In the genomic region with DNA sequence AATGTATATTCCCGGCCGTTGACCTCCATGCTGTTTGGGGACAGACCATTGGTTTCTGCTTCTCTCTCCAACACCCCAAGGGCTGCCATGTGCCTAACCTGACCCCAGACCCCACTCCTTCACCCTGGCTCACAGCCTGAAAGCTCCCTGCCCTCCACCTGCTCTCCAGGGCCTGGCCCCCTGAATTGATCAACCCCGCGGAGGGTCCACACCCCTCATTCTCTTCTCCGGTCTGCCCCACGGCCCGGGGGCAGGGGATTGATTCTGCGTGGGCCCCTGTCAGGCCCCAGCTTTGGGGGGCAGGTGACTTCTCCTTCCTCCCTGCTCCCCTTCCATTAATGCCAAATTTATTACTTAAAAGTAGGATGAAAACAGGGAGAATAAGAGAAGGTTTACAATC, we compare ENCODE assay signal across 8 cellular contexts.
A peak's percentile ranks its signal among the peaks of the same experiment; 100 is the strongest.
DNase-seq lines count a peak whose midpoint lies in the region; ATAC-seq and TF ChIP-seq lines count a peak whose summit lies in the region.
"Not testable (repeated sequence)": the region's sequence is repeated elsewhere in the genome, so short reads cannot be mapped to it uniquely, and the experiment has no call there.

No MANE protein-coding gene starts in this region.

- peak overlapping the region; percentile 80 for H3K27ac Mint-ChIP-seq in activated T-helper 1 cell treated with anti-CD3 and anti-CD28 coated beads, Interleukin-12 subunit alpha, Interleukin-12 subunit beta, Interleukin-2, Interleukin-4 antibody, amounts not matched to agents 30 ng/mL and 10 ng/mL and 1 ng/mL, durations not matched to agents 14 hours and 24 hours and 36 hours
- peak overlapping the region; percentile 74 for H3K27ac Mint-ChIP-seq in central memory CD8-positive, alpha-beta T cell (ENCODE audit: low read depth)
- H3K27ac Mint-ChIP-seq in naive B cell = peak overlapping the region in 4 of 6 donors; percentile 4 to 82 (median 46)

- H3K4me3 ChIP-seq in BLaER1 (peak overlapping the region; percentile 89), HL-60 (replicated peaks; ENCODE audit: insufficient read depth, low read length) (peak overlapping the region; percentile 77), cardiac muscle cell (peak overlapping the region; percentile 71), smooth muscle cell (peak overlapping the region; percentile 88)
- H3K4me3 ChIP-seq in SU-DHL-6 (ENCODE audit: insufficient read depth, low read length, poor library complexity, severe bottlenecking) = not testable (repeated sequence)

- TF ChIP-seq CTCF in HL-60 (IDR thresholded peaks at IDR 0.05; ENCODE audit: insufficient read depth, low read length); SU-DHL-6 (IDR thresholded peaks at IDR 0.05; ENCODE audit: insufficient read depth, low read length, poor library complexity, severe bottlenecking); cardiac muscle cell (IDR thresholded peaks at IDR 0.05; ENCODE audit: low read depth, low read length); smooth muscle cell (IDR thresholded peaks at IDR 0.05; ENCODE audit: borderline replicate concordance, insufficient read depth, poor library complexity, severe bottlenecking): not testable (repeated sequence)

- H4K20me1 ChIP-seq in BLaER1 = peaks cover 62% of the 10 kb centered on the region
- H4K20me1 ChIP-seq in SU-DHL-6 (ENCODE audit: low read depth, low read length) = not testable (repeated sequence)
- peaks cover 63% of the 10 kb centered on the region for H4K20me1 ChIP-seq in smooth muscle cell (ENCODE audit: low read depth)

- H3K9me3 Mint-ChIP-seq in activated T-helper 1 cell treated with anti-CD3 and anti-CD28 coated beads, Interleukin-12 subunit alpha, Interleukin-12 subunit beta, Interleukin-2, Interleukin-4 antibody, amounts not matched to agents 30 ng/mL and 10 ng/mL and 1 ng/mL, durations not matched to agents 14 hours and 24 hours and 36 hours; central memory CD8-positive, alpha-beta T cell; naive B cell: not testable (repeated sequence)

- peaks cover 19% of the 10 kb centered on the region for H3K4me1 Mint-ChIP-seq in activated T-helper 1 cell treated with anti-CD3 and anti-CD28 coated beads, Interleukin-12 subunit alpha, Interleukin-12 subunit beta, Interleukin-2, Interleukin-4 antibody, amounts not matched to agents 30 ng/mL and 10 ng/mL and 1 ng/mL, durations not matched to agents 14 hours and 24 hours and 36 hours (ENCODE audit: low read depth)
- H3K4me1 Mint-ChIP-seq in central memory CD8-positive, alpha-beta T cell = peaks cover 46% of the 10 kb centered on the region
- H3K4me1 Mint-ChIP-seq in naive B cell = peaks cover 33 to 50% (median 47%) of the 10 kb centered on the region in 3 donors

- H3K79me2 ChIP-seq in SU-DHL-6 (ENCODE audit: insufficient read depth, low read length) (peaks cover 67% of the 10 kb centered on the region), smooth muscle cell (ENCODE audit: low read depth) (peaks cover 56% of the 10 kb centered on the region)

- H3K36me3 Mint-ChIP-seq in activated T-helper 1 cell treated with anti-CD3 and anti-CD28 coated beads, Interleukin-12 subunit alpha, Interleukin-12 subunit beta, Interleukin-2, Interleukin-4 antibody, amounts not matched to agents 30 ng/mL and 10 ng/mL and 1 ng/mL, durations not matched to agents 14 hours and 24 hours and 36 hours (ENCODE audit: low read depth); central memory CD8-positive, alpha-beta T cell (ENCODE audit: insufficient read depth); naive B cell: not testable (repeated sequence)

- peak overlapping the region; percentile 89 for H3K4me3 Mint-ChIP-seq in activated T-helper 1 cell treated with anti-CD3 and anti-CD28 coated beads, Interleukin-12 subunit alpha, Interleukin-12 subunit beta, Interleukin-2, Interleukin-4 antibody, amounts not matched to agents 30 ng/mL and 10 ng/mL and 1 ng/mL, durations not matched to agents 14 hours and 24 hours and 36 hours
- H3K4me3 Mint-ChIP-seq in central memory CD8-positive, alpha-beta T cell = peak overlapping the region; percentile 75
- peak overlapping the region; percentile 58 to 97 (median 84) for H3K4me3 Mint-ChIP-seq in naive B cell

- not testable (repeated sequence) for H3K36me3 ChIP-seq in BLaER1; SU-DHL-6 (ENCODE audit: low read length); cardiac muscle cell; smooth muscle cell (ENCODE audit: low read depth)

- H3K4me2 ChIP-seq in BLaER1 (peak overlapping the region; percentile 94), SU-DHL-6 (ENCODE audit: low read depth, low read length, poor library complexity, severe bottlenecking) (peak overlapping the region; percentile 56), smooth muscle cell (peak overlapping the region; percentile 90)

- H3K9me2 ChIP-seq in SU-DHL-6 (replicated peaks; ENCODE audit: insufficient read depth, low read length) = not testable (repeated sequence)

- intact Hi-C loops in activated T-helper 1 cell treated with anti-CD3 and anti-CD28 coated beads, Interleukin-12 subunit alpha, Interleukin-12 subunit beta, Interleukin-2, Interleukin-4 antibody, amounts not matched to agents 30 ng/mL and 10 ng/mL and 1 ng/mL, durations not matched to agents 14 hours and 24 hours and 36 hours (cut with micrococcal nuclease) = not testable (repeated sequence)

- peaks cover 63% of the 10 kb centered on the region for H3K4me1 ChIP-seq in BLaER1
- not testable (repeated sequence) for H3K4me1 ChIP-seq in cardiac muscle cell (ENCODE audit: low read depth); smooth muscle cell (ENCODE audit: low read depth)

- not testable (repeated sequence) for DNase-seq in HL-60 (ENCODE audit: low read depth in 1 of 2, low spot score in 1 of 2); activated T-helper 1 cell treated with anti-CD3 and anti-CD28 coated beads, Interleukin-12 subunit alpha, Interleukin-12 subunit beta, Interleukin-2, Interleukin-4 antibody, amounts not matched to agents 30 ng/mL and 10 ng/mL and 1 ng/mL, durations not matched to agents 14 hours and 24 hours and 36 hours (ENCODE audit: low spot score); central memory CD8-positive, alpha-beta T cell (ENCODE audit: low spot score in 2 of 2); cardiac muscle cell (ENCODE audit: low read depth in 1 of 2, low spot score in 1 of 2); naive B cell; smooth muscle cell (lab: John Stamatoyannopoulos, UW; ENCODE audit: unreplicated experiment)

- WGBS in smooth muscle cell (ENCODE audit: low lambda C conversion rate) = 76% methylated on average over 8 of the region's 8 CpGs

- not testable (repeated sequence) for ATAC-seq in central memory CD8-positive, alpha-beta T cell (replicated peaks; ENCODE audit: extremely low read depth, poor library complexity, severe bottlenecking); naive B cell (ENCODE audit: low read depth in 2 of 2)

- not testable (repeated sequence) for H3K27ac ChIP-seq in BLaER1; SU-DHL-6 (ENCODE audit: low read depth, low read length); cardiac muscle cell; smooth muscle cell (ENCODE audit: low read depth)
- peak overlapping the region; percentile 78 for H3K27ac ChIP-seq in HL-60 (replicated peaks)

- peaks cover 46% of the 10 kb centered on the region for H3K27me3 Mint-ChIP-seq in activated T-helper 1 cell treated with anti-CD3 and anti-CD28 coated beads, Interleukin-12 subunit alpha, Interleukin-12 subunit beta, Interleukin-2, Interleukin-4 antibody, amounts not matched to agents 30 ng/mL and 10 ng/mL and 1 ng/mL, durations not matched to agents 14 hours and 24 hours and 36 hours (ENCODE audit: insufficient read depth)
- H3K27me3 Mint-ChIP-seq in central memory CD8-positive, alpha-beta T cell = not testable (repeated sequence)
- H3K27me3 Mint-ChIP-seq in naive B cell = peaks cover 0 to 16% (median 8%) of the 10 kb centered on the region in 3 donors

- peak overlapping the region; percentile 94; the same call in 1 of the 2 replicates for H3K9ac ChIP-seq in BLaER1
- H3K9ac ChIP-seq in SU-DHL-6 (ENCODE audit: low read length); smooth muscle cell (ENCODE audit: low read depth): not testable (repeated sequence)

- not testable (repeated sequence) for H3F3A ChIP-seq in SU-DHL-6 (ENCODE audit: insufficient read depth); smooth muscle cell (ENCODE audit: low read depth)

- H2AFZ ChIP-seq in SU-DHL-6 (ENCODE audit: low read depth, low read length, severe bottlenecking); smooth muscle cell (ENCODE audit: low read depth): not testable (repeated sequence)

- H3K9me3 ChIP-seq in BLaER1; SU-DHL-6 (ENCODE audit: insufficient read depth, low read length); cardiac muscle cell (ENCODE audit: low read depth); smooth muscle cell (replicated peaks; ENCODE audit: low read depth): not testable (repeated sequence)

- H3K27me3 ChIP-seq in BLaER1; HL-60 (ENCODE audit: insufficient read depth, poor library complexity, severe bottlenecking); SU-DHL-6 (ENCODE audit: low read length); cardiac muscle cell; smooth muscle cell (ENCODE audit: low read depth): not testable (repeated sequence)
